ENCODE assay signal across 8 cellular contexts in genomic region chr6:57808581-57808980, GRCh38.
DNase-seq lines count a peak whose midpoint lies in the region; ATAC-seq and TF ChIP-seq lines count a peak whose summit lies in the region.
"Not testable (repeated sequence)": the region's sequence is repeated elsewhere in the genome, so short reads cannot be mapped to it uniquely, and the experiment has no call there.

No MANE protein-coding gene starts in this region.

- not testable (repeated sequence) for H3K23ac ChIP-seq in H9 (ENCODE audit: insufficient read length, low read depth, low read length); IMR-90 (ENCODE audit: low read depth, low read length)

- not testable (repeated sequence) for H3T11ph ChIP-seq in H9 (ENCODE audit: low read length)

- not testable (repeated sequence) for H4K5ac ChIP-seq in H9 (ENCODE audit: insufficient read length, low read depth, low read length); IMR-90 (ENCODE audit: low read depth, low read length)

- H4K8ac ChIP-seq in H9 (replicated peaks; ENCODE audit: insufficient read length, low read depth, low read length); IMR-90 (ENCODE audit: low read depth in 2 of 2, low read length in 2 of 2): not testable (repeated sequence)

- H2BK120ac ChIP-seq in H9 (ENCODE audit: low read depth, low read length, poor library complexity, severe bottlenecking); IMR-90 (ENCODE audit: low read depth, low read length): not testable (repeated sequence)

- not testable (repeated sequence) for H3K9me3 ChIP-seq in H9 (ENCODE audit: control insufficient read depth, low read depth, low read length); IMR-90 (ENCODE audit: control insufficient read depth, insufficient read depth, low read length); iPS-20b (ENCODE audit: insufficient read depth, low read depth, low read length)

- 0 out of 3 replicates have a peak, but pooled peaks have one; percentile 11 for TF ChIP-seq CTCF in H9 (conservative IDR thresholded peaks at IDR 0.05)
- not testable (repeated sequence) for TF ChIP-seq CTCF in IMR-90 (conservative IDR thresholded peaks at IDR 0.05; ENCODE audit: low read depth, low read length); choroid plexus epithelial cell (conservative IDR thresholded peaks at IDR 0.05; ENCODE audit: low read depth, low read length); fibroblast of the aortic adventitia (IDR thresholded peaks at IDR 0.05; ENCODE audit: insufficient read depth, low read length)

- not testable (repeated sequence) for H4K91ac ChIP-seq in H9 (ENCODE audit: insufficient read length, low read depth, low read length); IMR-90 (ENCODE audit: insufficient read depth, low read depth, low read length)

- not testable (repeated sequence) for H3K79me2 ChIP-seq in H9 (ENCODE audit: insufficient read depth, low read length)

- no CpG with 5 or more reads among the region's 21 CpGs for WGBS in H9 (ENCODE audit: extremely low coverage, insufficient read length, low lambda C conversion rate)
- 5% methylated on average over 9 of the region's 21 CpGs; no CpG with 5 or more reads in 1 of the 2 experiments for WGBS in IMR-90 (ENCODE audit: extremely low coverage in 2 of 2, insufficient read length in 1 of 2), 2 experiments

- not testable (repeated sequence) for H2BK12ac ChIP-seq in H9 (ENCODE audit: insufficient read length, low read depth, low read length)

- H3K36me3 ChIP-seq in IMR-90 (ENCODE audit: control insufficient read depth, insufficient read depth, low read length); iPS-20b (ENCODE audit: insufficient read depth, low read depth, low read length): not testable (repeated sequence)

- not testable (repeated sequence) for H2BK15ac ChIP-seq in H9 (ENCODE audit: low read depth, low read length); IMR-90 (ENCODE audit: low read depth, low read length)

- H3K4me3 ChIP-seq in IMR-90 (ENCODE audit: insufficient read depth, low read depth, low read length); choroid plexus epithelial cell (ENCODE audit: low read depth, low read length); fibroblast of the aortic adventitia (ENCODE audit: low read depth, low read length): not testable (repeated sequence)
- peak overlapping the region; percentile 78 for H3K4me3 ChIP-seq in iPS-20b (ENCODE audit: low read length)

- not testable (repeated sequence) for H4K20me1 ChIP-seq in H9 (ENCODE audit: control insufficient read depth, insufficient read depth, insufficient read length); IMR-90 (ENCODE audit: insufficient read depth, low read length)

- in situ Hi-C loops in IMR-90 (cut with MboI; ENCODE audit: low sequenced_read_pairs) = not testable (repeated sequence)

- not testable (repeated sequence) for TF ChIP-seq RAD21 in IMR-90 (IDR thresholded peaks at IDR 0.05; ENCODE audit: low read length)

- H3K4me1 Mint-ChIP-seq in H9 = peaks cover 8 to 14% of the 10 kb centered on the region in 2 experiments

- not testable (repeated sequence) for H2AK9ac ChIP-seq in IMR-90 (replicated peaks; ENCODE audit: low read depth, low read length, poor library complexity)

- not testable (repeated sequence) for H3K23me2 ChIP-seq in H9 (ENCODE audit: insufficient read length, low read depth, low read length, poor library complexity, severe bottlenecking)

- not testable (repeated sequence) for H2AFZ ChIP-seq in H9 (ENCODE audit: low read length); IMR-90 (replicated peaks; ENCODE audit: low read length, poor library complexity)

- intact Hi-C loops in IMR-90 (cut with micrococcal nuclease) = not testable (repeated sequence)

- H2BK5ac ChIP-seq in H9 (ENCODE audit: insufficient read length, low read length); IMR-90 (ENCODE audit: low read depth, low read length, poor library complexity, severe bottlenecking): not testable (repeated sequence)

- H3K56ac ChIP-seq in H9 (ENCODE audit: insufficient read length, low read depth, low read length); IMR-90 (ENCODE audit: extremely low read depth, insufficient read depth, low read length): not testable (repeated sequence)

- not testable (repeated sequence) for H3K27me3 ChIP-seq in H9 (ENCODE audit: insufficient read depth, low read length)
- H3K27me3 ChIP-seq in IMR-90 (ENCODE audit: control insufficient read depth, insufficient read depth, low read length) (peaks cover 11% of the 10 kb centered on the region), iPS-20b (ENCODE audit: insufficient read depth, low read length) (peaks cover 49% of the 10 kb centered on the region)

- H3K18ac ChIP-seq in H9 (ENCODE audit: insufficient read length, low read depth, low read length); IMR-90 (ENCODE audit: low read depth, low read length): not testable (repeated sequence)

- peak; percentile 5 for DNase-seq in AG20443 (ENCODE audit: low spot score)
- not testable (repeated sequence) for DNase-seq in H9
- DNase-seq in IMR-90 = peak; percentile 61
- peak; percentile 21 for DNase-seq in amniotic epithelial cell (ENCODE audit: low read depth)
- DNase-seq in choroid plexus epithelial cell (ENCODE audit: low read depth) = peak; percentile 38
- DNase-seq in fibroblast of the aortic adventitia (ENCODE audit: low read depth) = peak; percentile 16
- peak; percentile 5 for DNase-seq in pons (ENCODE audit: low spot score)

- not testable (repeated sequence) for H3K14ac ChIP-seq in H9 (ENCODE audit: insufficient read depth, low read length); IMR-90 (replicated peaks; ENCODE audit: low read depth, low read length)

- H3K9me3 Mint-ChIP-seq in H9 = not testable (repeated sequence)

- H3K27me3 Mint-ChIP-seq in H9 (ENCODE audit: low read depth) = peaks cover 43% of the 10 kb centered on the region

- POLR2A ChIA-PET in IMR-90 (lab: Charles Lee; ENCODE audit: unreplicated experiment) = not testable (repeated sequence)

- CTCF ChIA-PET in IMR-90 (lab: Yijun Ruan, JAX) = not testable (repeated sequence)

- not testable (repeated sequence) for H2AK5ac ChIP-seq in H9 (ENCODE audit: insufficient read length, low read length); IMR-90 (ENCODE audit: low read depth, low read length)

- not testable (repeated sequence) for H3K27ac ChIP-seq in H9 (ENCODE audit: insufficient read length, low read depth, low read length); IMR-90 (ENCODE audit: insufficient read depth, low read length); iPS-20b (ENCODE audit: low read length)

- H3K4me3 Mint-ChIP-seq in H9 = peak overlapping the region; percentile 53 to 82

- peak; percentile 85 for ATAC-seq in IMR-90 (ENCODE audit: low read depth)

- not testable (repeated sequence) for H2BK20ac ChIP-seq in H9 (ENCODE audit: low read depth, low read length, poor library complexity, severe bottlenecking); IMR-90 (ENCODE audit: low read depth, low read length)

- H3K36me3 Mint-ChIP-seq in H9 (ENCODE audit: insufficient read depth in 1 of 3, low read depth in 3 of 3) = not testable (repeated sequence)

- not testable (repeated sequence) for BruUV-seq in IMR-90 (replicated peaks; lab: Mats Ljungman, UMichigan)

- not testable (repeated sequence) for H3K4ac ChIP-seq in H9 (ENCODE audit: low read depth, low read length); IMR-90 (ENCODE audit: low read depth, low read length)

- not testable (repeated sequence) for H3K4me1 ChIP-seq in H9 (ENCODE audit: insufficient read depth, low read length); IMR-90 (ENCODE audit: control insufficient read depth, insufficient read depth, low read length); iPS-20b (ENCODE audit: insufficient read depth, low read length)

- not testable (repeated sequence) for TF ChIP-seq POLR2A in IMR-90 (IDR thresholded peaks at IDR 0.05; ENCODE audit: low read depth, low read length)

- not testable (repeated sequence) for H3K79me1 ChIP-seq in H9 (ENCODE audit: insufficient read depth, low read depth, low read length, poor library complexity, severe bottlenecking); IMR-90 (ENCODE audit: low read depth in 1 of 2, low read length in 2 of 2)

- dilution Hi-C loops in IMR-90 (cut with HindIII; ENCODE audit: low sequenced_read_pairs, unreplicated experiment) = not testable (repeated sequence)

- not testable (repeated sequence) for H3K27ac Mint-ChIP-seq in H9

- not testable (repeated sequence) for H3K9me1 ChIP-seq in IMR-90 (ENCODE audit: insufficient read depth, low read length)

- H3K4me2 ChIP-seq in H9 (ENCODE audit: insufficient read depth, insufficient read length, low read length) = peak overlapping the region; percentile 53
- H3K4me2 ChIP-seq in IMR-90 (ENCODE audit: low read depth, low read length) = peak overlapping the region; percentile 27; the same call in 1 of the 2 replicates

- not testable (repeated sequence) for H3K9ac ChIP-seq in H9 (ENCODE audit: extremely low read depth, insufficient read length, low read length); IMR-90 (ENCODE audit: low read depth, low read length); iPS-20b (ENCODE audit: low read depth, low read length)
